8 cellular contexts compared by ENCODE assay signal in genomic region chr4:112514449-112515277, GRCh38. TPM values are rescaled to one million over a fixed set of nuclear protein-coding genes. Genes with fewer than 3 reads are reported as not detected.
DNase-seq lines count a peak whose midpoint lies in the region; ATAC-seq and TF ChIP-seq lines count a peak whose summit lies in the region.
"Had no signal": no experiment of that assay in that cellular context is flagged by ENCODE, and none has a peak within 500 bp of the region (broad histone marks: within the 10 kb centered on the region; RNA-seq: fewer than 3 reads in every experiment).

No MANE protein-coding gene starts in this region.

- H2AK9ac ChIP-seq in IMR-90 (replicated peaks; ENCODE audit: low read depth, low read length, poor library complexity) = peak overlapping the region; percentile 46

- CTCF ChIA-PET in IMR-90 (lab: Yijun Ruan, JAX) = no interaction called here

- TF ChIP-seq RAD21 in IMR-90 (IDR thresholded peaks at IDR 0.05; ENCODE audit: low read length) = no peak

- H4K8ac ChIP-seq in IMR-90 (ENCODE audit: low read depth in 2 of 2, low read length in 2 of 2) = no peak overlapping the region

- BruUV-seq in IMR-90 (replicated peaks; lab: Mats Ljungman, UMichigan) = no TSS peak

- H3K79me1 ChIP-seq in IMR-90 (ENCODE audit: low read depth in 1 of 2, low read length in 2 of 2) = no peaks in the 10 kb centered on the region

- H3K27me3 ChIP-seq in IMR-90 (ENCODE audit: control insufficient read depth, insufficient read depth, low read length) (peaks cover 83% of the 10 kb centered on the region), breast epithelium (peaks cover 0 to 96% of the 10 kb centered on the region in 2 donors), muscle layer of colon (ENCODE audit: control insufficient read depth in 1 of 2, insufficient read depth in 2 of 2, low read length in 2 of 2) (peaks cover 84 to 98% of the 10 kb centered on the region in 2 donors)

- no peaks in the 10 kb centered on the region for H3K36me3 ChIP-seq in IMR-90 (ENCODE audit: control insufficient read depth, insufficient read depth, low read length)
- H3K36me3 ChIP-seq in breast epithelium = no peaks in the 10 kb centered on the region
- H3K36me3 ChIP-seq in muscle layer of colon (ENCODE audit: insufficient read depth, low read length) = no peaks in the 10 kb centered on the region

- no peak overlapping the region for H2BK20ac ChIP-seq in IMR-90 (ENCODE audit: low read depth, low read length)

- no peak overlapping the region for H2BK5ac ChIP-seq in IMR-90 (ENCODE audit: low read depth, low read length, poor library complexity, severe bottlenecking)

- H3K56ac ChIP-seq in IMR-90 (ENCODE audit: extremely low read depth, insufficient read depth, low read length) = no peak overlapping the region

- dilution Hi-C loops in IMR-90 (cut with HindIII; ENCODE audit: low sequenced_read_pairs, unreplicated experiment) = no loop called here

- H3K4me3 ChIP-seq in IMR-90 (ENCODE audit: insufficient read depth, low read depth, low read length) (peak overlapping the region; percentile 67), breast epithelium (peak overlapping the region; percentile 50 to 67 (median 58)), muscle layer of colon (ENCODE audit: low read depth in 1 of 2, low read length in 2 of 2) (peak overlapping the region; percentile 55 to 61)

- peak overlapping the region; percentile 100 for H3K4me2 ChIP-seq in IMR-90 (ENCODE audit: low read depth, low read length)

- TF ChIP-seq POLR2A in IMR-90 (IDR thresholded peaks at IDR 0.05; ENCODE audit: low read depth, low read length) = no peak
- no peak for TF ChIP-seq POLR2A in breast epithelium (IDR thresholded peaks at IDR 0.05)

- H3K9ac ChIP-seq in IMR-90 (ENCODE audit: low read depth, low read length) (no peak overlapping the region), muscle layer of colon (ENCODE audit: low read length) (no peak overlapping the region)

- TF ChIP-seq CTCF in GM12872 (IDR thresholded peaks at IDR 0.05; ENCODE audit: insufficient read depth, low read depth, low read length) = peak; percentile 39; the same call in 1 of the 3 replicates
- TF ChIP-seq CTCF in IMR-90 (conservative IDR thresholded peaks at IDR 0.05; ENCODE audit: low read depth, low read length) = no peak
- TF ChIP-seq CTCF in breast epithelium (IDR thresholded peaks at IDR 0.05) = no peak

- no peaks in the 10 kb centered on the region for H4K20me1 ChIP-seq in IMR-90 (ENCODE audit: insufficient read depth, low read length)

- H2AFZ ChIP-seq in IMR-90 (replicated peaks; ENCODE audit: low read length, poor library complexity) = peak overlapping the region; percentile 83

- no peaks in the 10 kb centered on the region for H3K9me1 ChIP-seq in IMR-90 (ENCODE audit: insufficient read depth, low read length)

- no peak overlapping the region for H2BK15ac ChIP-seq in IMR-90 (ENCODE audit: low read depth, low read length)

- H4K91ac ChIP-seq in IMR-90 (ENCODE audit: insufficient read depth, low read depth, low read length) = no peak overlapping the region

- no peak overlapping the region for H4K5ac ChIP-seq in IMR-90 (ENCODE audit: low read depth, low read length)

- POLR2A ChIA-PET in IMR-90 (lab: Charles Lee; ENCODE audit: unreplicated experiment) = no interaction called here

- 0% methylated on average over 42 of the region's 67 CpGs; no CpG with 5 or more reads in 1 of the 2 experiments for WGBS in IMR-90 (ENCODE audit: extremely low coverage in 2 of 2, insufficient read length in 1 of 2), 2 experiments

- H3K18ac ChIP-seq in IMR-90 (ENCODE audit: low read depth, low read length) = no peak overlapping the region

- intact Hi-C loops in IMR-90 (cut with micrococcal nuclease) (no loop called here), breast epithelium (cut with DNase I; ENCODE audit: low total_unique reads) (no loop called here)

- H3K4me1 ChIP-seq in IMR-90 (ENCODE audit: control insufficient read depth, insufficient read depth, low read length) = peaks cover 2% of the 10 kb centered on the region; the same call in 1 of the 2 replicates
- H3K4me1 ChIP-seq in breast epithelium = peaks cover 5 to 25% of the 10 kb centered on the region in 2 donors
- H3K4me1 ChIP-seq in muscle layer of colon (ENCODE audit: insufficient read depth, low read length) = peaks cover 33% of the 10 kb centered on the region

- peaks cover 7% of the 10 kb centered on the region for H3K9me3 ChIP-seq in IMR-90 (ENCODE audit: control insufficient read depth, insufficient read depth, low read length)
- H3K9me3 ChIP-seq in breast epithelium = no peaks in the 10 kb centered on the region
- H3K9me3 ChIP-seq in muscle layer of colon (ENCODE audit: low read length) = peaks cover 2% of the 10 kb centered on the region

- no peak overlapping the region for H3K23ac ChIP-seq in IMR-90 (ENCODE audit: low read depth, low read length)

- no peak overlapping the region for H2BK120ac ChIP-seq in IMR-90 (ENCODE audit: low read depth, low read length)

- DNase-seq in IMR-90 (no peak), breast epithelium (ENCODE audit: low spot score in 2 of 2) (no peak), SKM-1 (lab: John Stamatoyannopoulos, UW; ENCODE audit: unreplicated experiment) (no peak)
- no peak for DNase-seq in activated CD4-positive, CD25-positive, alpha-beta regulatory T cell treated with anti-CD3 and anti-CD28 coated beads, Interleukin-2, amount 50 U/mL, for 72 hours

- no peak overlapping the region for H2AK5ac ChIP-seq in IMR-90 (ENCODE audit: low read depth, low read length)

- in situ Hi-C loops in IMR-90 (cut with MboI; ENCODE audit: low sequenced_read_pairs) = no loop called here

- no peak overlapping the region for H3K27ac ChIP-seq in IMR-90 (ENCODE audit: insufficient read depth, low read length)
- peak overlapping the region in 1 of 2 donors; percentile 68 for H3K27ac ChIP-seq in breast epithelium
- no peak overlapping the region for H3K27ac ChIP-seq in muscle layer of colon (ENCODE audit: low read depth, low read length)

- H3K4ac ChIP-seq in IMR-90 (ENCODE audit: low read depth, low read length) = no peak overlapping the region

- ATAC-seq in GM21390 (IDR thresholded peaks at IDR 0.05; ENCODE audit: unreplicated experiment) (peak; percentile 6), IMR-90 (ENCODE audit: low read depth) (no peak)

- H3K14ac ChIP-seq in IMR-90 (replicated peaks; ENCODE audit: low read depth, low read length) = no peak overlapping the region

TF ChIP-seq in IMR-90, 13 proteins besides CTCF, POLR2A, EP300 and RAD21:
- no peak for TF ChIP-seq RCOR1 (IDR thresholded peaks at IDR 0.05; ENCODE audit: insufficient replicate concordance, low read length)
- TF ChIP-seq, protein P1, sequence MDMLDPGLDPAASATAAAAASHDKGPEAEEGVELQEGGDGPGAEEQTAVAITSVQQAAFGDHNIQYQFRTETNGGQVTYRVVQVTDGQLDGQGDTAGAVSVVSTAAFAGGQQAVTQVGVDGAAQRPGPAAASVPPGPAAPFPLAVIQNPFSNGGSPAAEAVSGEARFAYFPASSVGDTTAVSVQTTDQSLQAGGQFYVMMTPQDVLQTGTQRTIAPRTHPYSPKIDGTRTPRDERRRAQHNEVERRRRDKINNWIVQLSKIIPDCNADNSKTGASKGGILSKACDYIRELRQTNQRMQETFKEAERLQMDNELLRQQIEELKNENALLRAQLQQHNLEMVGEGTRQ (IDR thresholded peaks at IDR 0.05; ENCODE audit: low read depth, low read length) = no peak
- TF ChIP-seq CEBPB (IDR thresholded peaks at IDR 0.05; ENCODE audit: low read depth, low read length) = no peak
- no peak for TF ChIP-seq NFE2L2 (IDR thresholded peaks at IDR 0.05; ENCODE audit: low read depth, low read length)
- no peak for TF ChIP-seq MAFK (IDR thresholded peaks at IDR 0.05; ENCODE audit: low read depth, low read length)
- no peak for TF ChIP-seq RFX5 (IDR thresholded peaks at IDR 0.05; ENCODE audit: low read depth, low read length)
- no peak for TF ChIP-seq SMC3 (IDR thresholded peaks at IDR 0.05; ENCODE audit: low read depth, low read length)

RNA-seq across cellular contexts. Expression of gene NEUROG2, which starts 1.3 kb away (rescaled TPM):
- total RNA-seq in IMR-90 (2012; rRNA removed) = not detected in 2 replicates
- not detected in 2 replicates for polyA plus RNA-seq in IMR-90 (2012; rRNA removed)
- not detected in 2 replicates for polyA plus RNA-seq in IMR-90 (2012; cell fraction: cytosol; rRNA removed)
- not detected in 2 replicates for polyA plus RNA-seq in IMR-90 (2012; cell fraction: nucleus; rRNA removed; ENCODE audit: low replicate concordance)
- total RNA-seq in breast epithelium = under 1 TPM in 2 of 3 donors, not detected in 1; 0.29 to 0.33 TPM
- total RNA-seq: subcutaneous adipose tissue had no signal
